In the genomic region with DNA sequence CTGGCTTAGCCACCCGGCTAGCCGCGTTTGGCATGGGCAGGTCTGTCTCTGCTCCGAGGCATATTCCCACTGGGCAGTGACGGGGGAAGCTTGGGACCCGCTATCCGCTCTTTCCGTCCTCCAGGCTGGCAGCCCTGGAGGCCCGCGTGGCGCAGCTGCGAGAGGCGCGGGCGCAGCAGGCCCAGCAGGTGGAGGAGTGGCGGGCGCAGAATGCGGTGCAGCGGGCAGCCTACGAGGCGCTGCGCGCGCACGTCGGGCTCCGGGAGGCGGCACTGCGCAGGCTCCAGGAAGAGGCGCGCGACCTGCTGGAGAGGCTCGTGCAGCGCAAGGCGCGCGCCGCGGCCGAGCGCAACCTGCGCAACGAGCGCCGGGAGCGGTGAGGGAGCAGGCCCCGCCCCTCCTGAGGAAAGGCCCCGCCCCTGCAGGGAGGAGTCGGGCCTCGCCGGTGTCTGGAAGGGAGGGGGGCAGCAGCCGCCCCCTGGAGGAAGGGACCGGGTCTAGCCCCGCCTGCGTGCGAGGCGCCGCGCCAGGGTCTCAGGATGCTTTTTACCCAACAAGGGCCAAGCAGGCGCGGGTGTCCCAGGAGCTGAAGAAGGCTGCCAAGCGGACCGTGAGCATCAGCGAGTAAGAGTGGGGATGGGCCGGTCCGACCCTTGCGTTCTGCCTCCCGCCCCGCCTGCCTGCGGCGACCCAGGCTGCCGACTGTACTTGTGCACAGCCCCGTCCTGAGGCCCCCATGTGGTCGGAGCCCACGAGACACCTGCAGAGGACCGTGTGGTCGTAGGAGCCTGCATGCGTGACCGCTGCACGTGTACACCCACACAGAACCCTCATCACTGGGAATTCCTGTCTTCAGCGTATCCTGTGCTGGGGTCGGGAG, we compare ENCODE assay signal across 1 cellular context.
TF ChIP-seq lines count a peak whose summit lies in the region.

No MANE protein-coding gene starts in this region.

TF ChIP-seq in SK-N-SH, 30 proteins besides CTCF, POLR2A, EP300 and RAD21 (continued from another document):
- TF ChIP-seq FOXM1 (IDR thresholded peaks at IDR 0.05; ENCODE audit: low read depth) (no peak), YY1 (IDR thresholded peaks at IDR 0.05; ENCODE audit: low read depth) (no peak), NRF1 (IDR thresholded peaks at IDR 0.05; ENCODE audit: low read depth, low read length) (peak; percentile 92), GATA2 (CRISPR knock-in tag; IDR thresholded peaks at IDR 0.05) (no peak), IRF3 (IDR thresholded peaks at IDR 0.05; ENCODE audit: low read depth, low read length) (no peak), GABPA (IDR thresholded peaks at IDR 0.05; ENCODE audit: low read depth) (no peak), EZH2phosphoT487 (IDR thresholded peaks at IDR 0.05; ENCODE audit: borderline replicate concordance, low read depth) (no peak), ZBTB33 (IDR thresholded peaks at IDR 0.05; ENCODE audit: borderline replicate concordance, low read depth) (no peak), SMC3 (IDR thresholded peaks at IDR 0.05; ENCODE audit: low read depth, low read length) (peak; percentile 12; the same call in 1 of the 2 replicates), POLR2AphosphoS5 (IDR thresholded peaks at IDR 0.05; ENCODE audit: low read depth, low read length) (peak; percentile 36; the same call in 1 of the 2 replicates), RFX5 (IDR thresholded peaks at IDR 0.05; ENCODE audit: low read length) (no peak), SIN3A (IDR thresholded peaks at IDR 0.05; ENCODE audit: borderline replicate concordance, low read depth, low read length) (no peak), RCOR1 (IDR thresholded peaks at IDR 0.05; ENCODE audit: low read length) (0 out of 2 replicates have a peak, but pooled peaks have one; percentile 12), CHD2 (IDR thresholded peaks at IDR 0.05; ENCODE audit: low read length, partially characterized antibody) (peak; percentile 21), FOSL2 (IDR thresholded peaks at IDR 0.05; ENCODE audit: borderline replicate concordance, low read depth) (no peak), FOXJ3 (CRISPR knock-in tag; IDR thresholded peaks at IDR 0.05) (no peak), TCF12 (IDR thresholded peaks at IDR 0.05) (no peak), JUND (IDR thresholded peaks at IDR 0.05) (no peak)
- TF ChIP-seq, protein P1, sequence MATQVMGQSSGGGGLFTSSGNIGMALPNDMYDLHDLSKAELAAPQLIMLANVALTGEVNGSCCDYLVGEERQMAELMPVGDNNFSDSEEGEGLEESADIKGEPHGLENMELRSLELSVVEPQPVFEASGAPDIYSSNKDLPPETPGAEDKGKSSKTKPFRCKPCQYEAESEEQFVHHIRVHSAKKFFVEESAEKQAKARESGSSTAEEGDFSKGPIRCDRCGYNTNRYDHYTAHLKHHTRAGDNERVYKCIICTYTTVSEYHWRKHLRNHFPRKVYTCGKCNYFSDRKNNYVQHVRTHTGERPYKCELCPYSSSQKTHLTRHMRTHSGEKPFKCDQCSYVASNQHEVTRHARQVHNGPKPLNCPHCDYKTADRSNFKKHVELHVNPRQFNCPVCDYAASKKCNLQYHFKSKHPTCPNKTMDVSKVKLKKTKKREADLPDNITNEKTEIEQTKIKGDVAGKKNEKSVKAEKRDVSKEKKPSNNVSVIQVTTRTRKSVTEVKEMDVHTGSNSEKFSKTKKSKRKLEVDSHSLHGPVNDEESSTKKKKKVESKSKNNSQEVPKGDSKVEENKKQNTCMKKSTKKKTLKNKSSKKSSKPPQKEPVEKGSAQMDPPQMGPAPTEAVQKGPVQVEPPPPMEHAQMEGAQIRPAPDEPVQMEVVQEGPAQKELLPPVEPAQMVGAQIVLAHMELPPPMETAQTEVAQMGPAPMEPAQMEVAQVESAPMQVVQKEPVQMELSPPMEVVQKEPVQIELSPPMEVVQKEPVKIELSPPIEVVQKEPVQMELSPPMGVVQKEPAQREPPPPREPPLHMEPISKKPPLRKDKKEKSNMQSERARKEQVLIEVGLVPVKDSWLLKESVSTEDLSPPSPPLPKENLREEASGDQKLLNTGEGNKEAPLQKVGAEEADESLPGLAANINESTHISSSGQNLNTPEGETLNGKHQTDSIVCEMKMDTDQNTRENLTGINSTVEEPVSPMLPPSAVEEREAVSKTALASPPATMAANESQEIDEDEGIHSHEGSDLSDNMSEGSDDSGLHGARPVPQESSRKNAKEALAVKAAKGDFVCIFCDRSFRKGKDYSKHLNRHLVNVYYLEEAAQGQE (IDR thresholded peaks at IDR 0.05; ENCODE audit: low read depth, low read length), result no peak
- TF ChIP-seq, protein P2, sequence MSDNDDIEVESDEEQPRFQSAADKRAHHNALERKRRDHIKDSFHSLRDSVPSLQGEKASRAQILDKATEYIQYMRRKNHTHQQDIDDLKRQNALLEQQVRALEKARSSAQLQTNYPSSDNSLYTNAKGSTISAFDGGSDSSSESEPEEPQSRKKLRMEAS (IDR thresholded peaks at IDR 0.05; ENCODE audit: low read depth), result peak; percentile 81; the same call in 1 of the 2 replicates
- TF ChIP-seq, protein P3, sequence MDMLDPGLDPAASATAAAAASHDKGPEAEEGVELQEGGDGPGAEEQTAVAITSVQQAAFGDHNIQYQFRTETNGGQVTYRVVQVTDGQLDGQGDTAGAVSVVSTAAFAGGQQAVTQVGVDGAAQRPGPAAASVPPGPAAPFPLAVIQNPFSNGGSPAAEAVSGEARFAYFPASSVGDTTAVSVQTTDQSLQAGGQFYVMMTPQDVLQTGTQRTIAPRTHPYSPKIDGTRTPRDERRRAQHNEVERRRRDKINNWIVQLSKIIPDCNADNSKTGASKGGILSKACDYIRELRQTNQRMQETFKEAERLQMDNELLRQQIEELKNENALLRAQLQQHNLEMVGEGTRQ (IDR thresholded peaks at IDR 0.05; ENCODE audit: borderline replicate concordance, low read depth, low read length), result no peak
- TF ChIP-seq, protein P4, sequence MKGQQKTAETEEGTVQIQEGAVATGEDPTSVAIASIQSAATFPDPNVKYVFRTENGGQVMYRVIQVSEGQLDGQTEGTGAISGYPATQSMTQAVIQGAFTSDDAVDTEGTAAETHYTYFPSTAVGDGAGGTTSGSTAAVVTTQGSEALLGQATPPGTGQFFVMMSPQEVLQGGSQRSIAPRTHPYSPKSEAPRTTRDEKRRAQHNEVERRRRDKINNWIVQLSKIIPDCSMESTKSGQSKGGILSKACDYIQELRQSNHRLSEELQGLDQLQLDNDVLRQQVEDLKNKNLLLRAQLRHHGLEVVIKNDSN (IDR thresholded peaks at IDR 0.05; ENCODE audit: borderline replicate concordance, low read depth), result no peak
